In genomic region chr3:165716592-165716991, GRCh38 we compare ENCODE assay signal across 36 cellular contexts.
"Had no signal": no experiment of that assay in that cellular context is flagged by ENCODE, and none has a peak within 500 bp of the region (broad histone marks: within the 10 kb centered on the region; RNA-seq: fewer than 3 reads in every experiment).

No MANE protein-coding gene starts in this region.

- H3K27me3 Mint-ChIP-seq: activated CD4-positive, alpha-beta memory T cell treated with anti-CD3 and anti-CD28 coated beads, Interleukin-2, amount 10 ng/mL, durations not matched to agents 7 days and 5 days; activated CD8-positive, alpha-beta memory T cell treated with anti-CD3 and anti-CD28 coated beads, Interleukin-2, amount 10 ng/mL, durations not matched to agents 7 days and 5 days; activated naive CD4-positive, alpha-beta T cell treated with anti-CD3 and anti-CD28 coated beads, Interleukin-2, amount 10 ng/mL, durations not matched to agents 7 days and 5 days; activated naive CD8-positive, alpha-beta T cell; activated naive CD8-positive, alpha-beta T cell treated with anti-CD3 and anti-CD28 coated beads, Interleukin-2, amount 50 U/mL, for 24 hours; brain had no signal

- DNase-seq: activated CD4-positive, alpha-beta memory T cell treated with anti-CD3 and anti-CD28 coated beads, Interleukin-2, amount 10 ng/mL, durations not matched to agents 7 days and 5 days; activated CD4-positive, alpha-beta T cell treated with anti-CD3 and anti-CD28 coated beads for 1 hour; activated CD4-positive, alpha-beta T cell treated with anti-CD3 and anti-CD28 coated beads for 48 hours; activated CD4-positive, CD25-positive, alpha-beta regulatory T cell; activated CD8-positive, alpha-beta memory T cell treated with anti-CD3 and anti-CD28 coated beads for 24 hours; activated CD8-positive, alpha-beta memory T cell treated with anti-CD3 and anti-CD28 coated beads, Interleukin-2, amount 10 ng/mL, durations not matched to agents 7 days and 5 days; activated CD8-positive, alpha-beta memory T cell treated with anti-CD3 and anti-CD28 coated beads, Interleukin-2, amount 50 U/mL, for 48 hours; activated effector memory CD4-positive, alpha-beta T cell treated with Interleukin-2 at 50 U/mL for 16 hours; activated naive CD4-positive, alpha-beta T cell treated with anti-CD3 and anti-CD28 coated beads, Interleukin-2, amount 10 ng/mL, durations not matched to agents 7 days and 5 days; activated naive CD8-positive, alpha-beta T cell treated with anti-CD3 and anti-CD28 coated beads, Interleukin-2, amount 50 U/mL, for 24 hours; activated T-cell treated with anti-CD3 and anti-CD28 coated beads, Interleukin-2, amount 50 U/mL, for 48 hours; anterior cingulate cortex; caudate nucleus; cerebellar nuclear complex; NCI-H1048; NCI-H1105 treated with DMSO at 0.1 percent for 48 hours; NCI-H1436; NCI-H1694; NCI-H1930; NCI-H2081 treated with DMSO at 0.1 percent for 48 hours; NCI-H510A; NCI-H526; NCI-H748 treated with DMSO at 0.1 percent for 48 hours; NK-92 treated with Interleukin-12 subunit alpha and Interleukin-12 subunit beta, amount 100 ng/mL, for 24 hours; PC-3; Peyer's patch; RPMI8226; SHP77 treated with DMSO at 0.1 percent for 48 hours; SW 1271; T-helper 1 cell; T-helper 2 cell; T-helper 9 cell had no signal

- H3K27me3 ChIP-seq: Peyer's patch had no signal

- H3K9me3 Mint-ChIP-seq: activated CD4-positive, alpha-beta memory T cell treated with anti-CD3 and anti-CD28 coated beads, Interleukin-2, amount 10 ng/mL, durations not matched to agents 7 days and 5 days; activated naive CD8-positive, alpha-beta T cell treated with anti-CD3 and anti-CD28 coated beads, Interleukin-2, amount 50 U/mL, for 24 hours had no signal

- H3K27ac Mint-ChIP-seq: activated CD4-positive, alpha-beta memory T cell treated with anti-CD3 and anti-CD28 coated beads, Interleukin-2, amount 10 ng/mL, durations not matched to agents 7 days and 5 days; activated CD8-positive, alpha-beta memory T cell treated with anti-CD3 and anti-CD28 coated beads, Interleukin-2, amount 10 ng/mL, durations not matched to agents 7 days and 5 days; activated naive CD4-positive, alpha-beta T cell treated with anti-CD3 and anti-CD28 coated beads, Interleukin-2, amount 10 ng/mL, durations not matched to agents 7 days and 5 days; activated naive CD8-positive, alpha-beta T cell; activated naive CD8-positive, alpha-beta T cell treated with anti-CD3 and anti-CD28 coated beads, Interleukin-2, amount 50 U/mL, for 24 hours; brain had no signal

- H3K4me1 ChIP-seq: Peyer's patch had no signal

- H3K36me3 Mint-ChIP-seq: activated CD8-positive, alpha-beta memory T cell treated with anti-CD3 and anti-CD28 coated beads, Interleukin-2, amount 10 ng/mL, durations not matched to agents 7 days and 5 days; activated naive CD4-positive, alpha-beta T cell treated with anti-CD3 and anti-CD28 coated beads, Interleukin-2, amount 10 ng/mL, durations not matched to agents 7 days and 5 days; activated naive CD8-positive, alpha-beta T cell; brain had no signal

- H3K4me3 ChIP-seq: Peyer's patch had no signal

- H3K36me3 ChIP-seq: Peyer's patch had no signal

- H3K4me1 Mint-ChIP-seq: activated CD4-positive, alpha-beta memory T cell treated with anti-CD3 and anti-CD28 coated beads, Interleukin-2, amount 10 ng/mL, durations not matched to agents 7 days and 5 days; activated CD8-positive, alpha-beta memory T cell treated with anti-CD3 and anti-CD28 coated beads, Interleukin-2, amount 10 ng/mL, durations not matched to agents 7 days and 5 days; activated naive CD4-positive, alpha-beta T cell treated with anti-CD3 and anti-CD28 coated beads, Interleukin-2, amount 10 ng/mL, durations not matched to agents 7 days and 5 days; activated naive CD8-positive, alpha-beta T cell treated with anti-CD3 and anti-CD28 coated beads, Interleukin-2, amount 50 U/mL, for 24 hours; brain had no signal

- H3K9me3 ChIP-seq: Peyer's patch had no signal

- H3K4me3 Mint-ChIP-seq: activated CD4-positive, alpha-beta memory T cell treated with anti-CD3 and anti-CD28 coated beads, Interleukin-2, amount 10 ng/mL, durations not matched to agents 7 days and 5 days; activated CD8-positive, alpha-beta memory T cell treated with anti-CD3 and anti-CD28 coated beads, Interleukin-2, amount 10 ng/mL, durations not matched to agents 7 days and 5 days; activated naive CD4-positive, alpha-beta T cell treated with anti-CD3 and anti-CD28 coated beads, Interleukin-2, amount 10 ng/mL, durations not matched to agents 7 days and 5 days; activated naive CD8-positive, alpha-beta T cell; activated naive CD8-positive, alpha-beta T cell treated with anti-CD3 and anti-CD28 coated beads, Interleukin-2, amount 50 U/mL, for 24 hours; brain had no signal

- ATAC-seq: activated CD8-positive, alpha-beta memory T cell treated with anti-CD3 and anti-CD28 coated beads, Interleukin-2, amount 10 ng/mL, durations not matched to agents 7 days and 5 days; activated naive CD8-positive, alpha-beta T cell treated with anti-CD3 and anti-CD28 coated beads, Interleukin-2, amount 50 U/mL, for 24 hours; PC-3 had no signal

- H3K27ac ChIP-seq: Peyer's patch, VCaP had no signal

- FAIRE-seq: bronchial epithelial cell had no signal
